In genomic region chr7:151281686-151282085, GRCh38 we compare ENCODE assay signal across 10 cellular contexts.
"Had no signal": no experiment of that assay in that cellular context is flagged by ENCODE, and none has a peak within 500 bp of the region (broad histone marks: within the 10 kb centered on the region; RNA-seq: fewer than 3 reads in every experiment).

No MANE protein-coding gene starts in this region.

- H3K9ac ChIP-seq: GM23248 had no signal

- H2AFZ ChIP-seq: GM23248 had no signal

- H3K27ac ChIP-seq: GM23248, HL-60 had no signal

- H3K9me3 Mint-ChIP-seq: H9 had no signal

- H3K4me3 ChIP-seq: GM23248 had no signal

- DNase-seq: GM23248, GOT3, H9, HCEC 1CT, HFFc6, KBM-7 had no signal

- FAIRE-seq: H54, HepG2 had no signal

- H3K27ac Mint-ChIP-seq: HFFc6, IgD-negative memory B cell had no signal

- H3K36me3 Mint-ChIP-seq: IgD-negative memory B cell had no signal

- ATAC-seq: HepG2 had no signal

- H3K4me3 Mint-ChIP-seq: H9, HFFc6 had no signal
